9 cellular contexts compared by ENCODE assay signal in the genomic region with DNA sequence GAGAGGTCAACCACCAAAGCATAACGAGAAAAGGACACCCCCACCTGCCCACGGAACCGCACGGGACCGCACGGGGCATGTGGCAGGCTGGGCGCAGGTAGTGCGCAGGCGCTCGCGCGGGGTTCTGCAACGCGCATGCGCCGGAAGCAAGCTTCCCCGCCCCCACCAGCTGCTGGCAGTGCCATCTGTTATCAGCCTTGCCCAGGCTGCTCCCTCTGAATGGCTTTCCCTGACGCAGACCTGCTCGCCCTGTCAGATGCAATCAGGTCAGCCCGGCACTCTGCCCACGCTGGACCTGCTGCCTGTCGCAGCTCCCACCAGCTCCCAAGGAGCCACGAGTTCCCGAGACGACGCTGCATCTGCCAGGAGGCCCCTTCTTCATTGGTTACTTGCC. TPM values are rescaled to one million over a fixed set of nuclear protein-coding genes. Genes with fewer than 3 reads are reported as not detected.
DNase-seq lines count a peak whose midpoint lies in the region; ATAC-seq and TF ChIP-seq lines count a peak whose summit lies in the region.
"Had no signal": no experiment of that assay in that cellular context is flagged by ENCODE, and none has a peak within 500 bp of the region (broad histone marks: within the 10 kb centered on the region; RNA-seq: fewer than 3 reads in every experiment).

No MANE protein-coding gene starts in this region.

- peak; percentile 3 for ATAC-seq in activated CD4-positive, alpha-beta T cell treated with anti-CD3 and anti-CD28 coated beads for 36 hours
- ATAC-seq in naive B cell (ENCODE audit: low read depth in 2 of 2): peak in 1 of 2 donors; percentile 12
- ATAC-seq in HG02642 (IDR thresholded peaks at IDR 0.05; ENCODE audit: poor library complexity, unreplicated experiment): no peak
- ATAC-seq in GM21381 (IDR thresholded peaks at IDR 0.05; ENCODE audit: unreplicated experiment): no peak

- H3K9me3 Mint-ChIP-seq in activated CD4-positive, alpha-beta T cell treated with anti-CD3 and anti-CD28 coated beads for 36 hours (ENCODE audit: low read depth): no peaks in the 10 kb centered on the region
- no peaks in the 10 kb centered on the region for H3K9me3 Mint-ChIP-seq in activated T-cell treated with anti-CD3 and anti-CD28 coated beads, Interleukin-2, amount 50 U/mL, for 24 hours
- H3K9me3 Mint-ChIP-seq in naive B cell (no peaks in the 10 kb centered on the region), mesothelial cell of epicardium (no peaks in the 10 kb centered on the region)

- peak; percentile 57 for DNase-seq in activated CD4-positive, alpha-beta T cell treated with anti-CD3 and anti-CD28 coated beads for 36 hours
- no peak for DNase-seq in activated CD4-positive, alpha-beta T cell treated with anti-CD3 and anti-CD28 coated beads, Interleukin-2, amount 50 U/mL, for 4 hours
- DNase-seq in NCI-H187 treated with DMSO at 0.1 percent for 48 hours (lab: John Stamatoyannopoulos, UW) (peak; percentile 15), naive B cell (no peak), mesothelial cell of epicardium (ENCODE audit: low spot score in 2 of 2, unreplicated experiment in 2 of 2) (no peak)
- DNase-seq in activated T-cell treated with anti-CD3 and anti-CD28 coated beads, Interleukin-2, amount 50 U/mL, for 24 hours: peak; percentile 74
- DNase-seq: heart right ventricle had no signal

- CTCF ChIA-PET in activated CD4-positive, alpha-beta T cell treated with anti-CD3 and anti-CD28 coated beads for 36 hours (lab: Charles Lee): interaction anchor here (0.7 to 1.2 kb wide), 2 partner anchors 11 to 13 kb away, joined by 4 read pairs; no protein-coding TSS in a partner anchor

- peak overlapping the region; percentile 68 for H3K4me3 Mint-ChIP-seq in activated CD4-positive, alpha-beta T cell treated with anti-CD3 and anti-CD28 coated beads for 36 hours
- H3K4me3 Mint-ChIP-seq in activated T-cell treated with anti-CD3 and anti-CD28 coated beads, Interleukin-2, amount 50 U/mL, for 24 hours: peak overlapping the region; percentile 80
- H3K4me3 Mint-ChIP-seq in naive B cell: peak overlapping the region in 5 of 8 donors; percentile 25 to 87 (median 74)
- H3K4me3 Mint-ChIP-seq in mesothelial cell of epicardium: no peak overlapping the region

- TF ChIP-seq CTCF in mesothelial cell of epicardium (IDR thresholded peaks at IDR 0.05; ENCODE audit: unreplicated experiment): no peak

- peaks cover 66% of the 10 kb centered on the region for H3K4me1 Mint-ChIP-seq in activated CD4-positive, alpha-beta T cell treated with anti-CD3 and anti-CD28 coated beads for 36 hours
- peaks cover 72% of the 10 kb centered on the region for H3K4me1 Mint-ChIP-seq in activated T-cell treated with anti-CD3 and anti-CD28 coated beads, Interleukin-2, amount 50 U/mL, for 24 hours (ENCODE audit: low read depth)
- H3K4me1 Mint-ChIP-seq in naive B cell (peaks cover 4 to 12% (median 11%) of the 10 kb centered on the region in 3 donors), mesothelial cell of epicardium (peaks cover 48% of the 10 kb centered on the region)

- peak overlapping the region; percentile 93 for H3K27ac Mint-ChIP-seq in activated CD4-positive, alpha-beta T cell treated with anti-CD3 and anti-CD28 coated beads for 36 hours
- H3K27ac Mint-ChIP-seq in activated T-cell treated with anti-CD3 and anti-CD28 coated beads, Interleukin-2, amount 50 U/mL, for 24 hours: peak overlapping the region; percentile 95
- H3K27ac Mint-ChIP-seq in naive B cell: peak overlapping the region in 2 of 6 donors; percentile 71 to 90
- H3K27ac Mint-ChIP-seq in mesothelial cell of epicardium: no peak overlapping the region

- intact Hi-C loops in activated CD4-positive, alpha-beta T cell treated with anti-CD3 and anti-CD28 coated beads for 36 hours (cut with DNase I, micrococcal nuclease): loop anchor here (1.0 to 5.0 kb wide), 6 partner anchors 12 to 723 kb away; a partner anchor contains a TSS

- no peaks in the 10 kb centered on the region for H3K36me3 Mint-ChIP-seq in activated CD4-positive, alpha-beta T cell treated with anti-CD3 and anti-CD28 coated beads for 36 hours (ENCODE audit: low read depth)
- no peaks in the 10 kb centered on the region for H3K36me3 Mint-ChIP-seq in activated T-cell treated with anti-CD3 and anti-CD28 coated beads, Interleukin-2, amount 50 U/mL, for 24 hours (ENCODE audit: low read depth)
- H3K36me3 Mint-ChIP-seq in naive B cell: no peaks in the 10 kb centered on the region
- peaks cover 4% of the 10 kb centered on the region for H3K36me3 Mint-ChIP-seq in mesothelial cell of epicardium

- POLR2A ChIA-PET in activated CD4-positive, alpha-beta T cell treated with anti-CD3 and anti-CD28 coated beads for 36 hours (lab: Charles Lee): no interaction called here

- H3K27me3 Mint-ChIP-seq in activated CD4-positive, alpha-beta T cell treated with anti-CD3 and anti-CD28 coated beads for 36 hours: no peaks in the 10 kb centered on the region
- H3K27me3 Mint-ChIP-seq in activated T-cell treated with anti-CD3 and anti-CD28 coated beads, Interleukin-2, amount 50 U/mL, for 24 hours: no peaks in the 10 kb centered on the region
- H3K27me3 Mint-ChIP-seq in naive B cell (peaks cover 27 to 67% (median 66%) of the 10 kb centered on the region in 3 donors), mesothelial cell of epicardium (ENCODE audit: low read depth) (no peaks in the 10 kb centered on the region)

RNA-seq across cellular contexts. Expression of a gene that starts 22.8 kb away (rescaled TPM):
- total RNA-seq in activated CD4-positive, alpha-beta T cell treated with anti-CD3 and anti-CD28 coated beads for 36 hours: 1 to 10 TPM; 4.4 to 5.6 TPM
- polyA plus RNA-seq in naive B cell (ENCODE audit: low read depth in 6 of 6): 1 to 10 TPM in 5 of 6 donors, under 1 TPM in 1; 0.21 to 8.3 (median 2.4) TPM
- total RNA-seq in mesothelial cell of epicardium: 29.9 to 36.3 TPM (median 36.1 TPM) in 3 replicates

Comparison
In these comparisons a context has a peak if more than half of its experiments do, and no peak if none do; other contexts are left out.
1. DNase-seq: peak in activated CD4-positive, alpha-beta T cell treated with anti-CD3 and anti-CD28 coated beads for 36 hours (single experiment), NCI-H187 treated with DMSO at 0.1 percent for 48 hours (single experiment) and activated T-cell treated with anti-CD3 and anti-CD28 coated beads, Interleukin-2, amount 50 U/mL, for 24 hours (single experiment); none in activated CD4-positive, alpha-beta T cell treated with anti-CD3 and anti-CD28 coated beads, Interleukin-2, amount 50 U/mL, for 4 hours (0 of 2), naive B cell (single experiment) and mesothelial cell of epicardium (0 of 2).